25 cellular contexts compared by ENCODE assay signal in the genomic region with DNA sequence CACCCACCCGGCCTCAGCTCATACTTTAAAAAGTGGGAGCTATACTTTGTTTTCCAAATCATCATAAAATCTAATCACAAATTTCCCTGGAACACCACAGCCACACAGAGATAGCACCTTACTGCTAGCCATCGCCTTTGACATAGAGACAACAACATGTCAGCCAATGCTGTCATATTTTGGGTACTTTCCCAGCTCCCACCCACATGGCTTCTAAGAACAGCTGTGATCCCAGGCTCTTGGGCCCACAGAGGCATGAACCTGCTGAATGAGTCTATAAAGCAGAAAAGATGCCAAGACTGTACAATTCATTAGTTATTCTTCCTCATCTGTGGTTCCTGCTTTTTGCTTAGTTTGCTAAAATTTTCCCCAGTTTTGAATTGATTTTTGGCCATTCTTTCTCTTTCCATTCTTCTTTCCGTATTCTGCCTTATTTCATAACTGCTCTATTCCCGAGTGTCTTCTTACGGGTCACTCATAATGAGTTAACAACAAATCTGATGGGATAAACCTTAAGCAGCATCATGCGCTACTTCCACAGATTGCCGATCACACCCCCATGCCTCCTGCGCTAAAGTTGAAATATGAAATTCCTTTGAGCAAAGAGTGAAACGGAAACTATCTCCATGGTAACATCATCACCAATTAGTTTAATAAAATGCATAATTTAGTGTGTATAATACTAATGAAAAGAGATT.
"Had no signal": no experiment of that assay in that cellular context is flagged by ENCODE, and none has a peak within 500 bp of the region (broad histone marks: within the 10 kb centered on the region; RNA-seq: fewer than 3 reads in every experiment).

No MANE protein-coding gene starts in this region.

- H2AFZ ChIP-seq: hepatocyte had no signal

- H3K27ac ChIP-seq: foreskin keratinocyte, hepatocyte, sigmoid colon, tibial artery, upper lobe of right lung had no signal

- H3K4me1 ChIP-seq: foreskin keratinocyte, upper lobe of right lung had no signal

- H3K27me3 ChIP-seq: foreskin keratinocyte, hepatocyte, sigmoid colon, tibial artery, upper lobe of right lung had no signal

- H3K9me3 ChIP-seq: sigmoid colon, tibial artery, upper lobe of right lung had no signal

- ATAC-seq: foreskin keratinocyte; natural killer cell; stimulated activated memory B cell treated with anti-CD40 and anti-IgM and Interleukin-4, amounts not matched to agents 10 μg/mL and 1 μg/mL and 100 μg/mL, for 72 hours; stimulated activated naive CD8-positive, alpha-beta T cell treated with anti-CD3 and anti-CD28 coated beads, Interleukin-15, amount 100 ng/mL, for 72 hours; upper lobe of right lung had no signal

- H3K79me2 ChIP-seq: hepatocyte had no signal

- DNase-seq: activated CD4-positive, alpha-beta memory T cell treated with anti-CD3 and anti-CD28 coated beads for 36 hours; activated CD4-positive, alpha-beta T cell treated with anti-CD3 and anti-CD28 coated beads, Interleukin-2, amount 10 ng/mL, durations not matched to agents 24 days and 14 days; activated CD4-positive, CD25-positive, alpha-beta regulatory T cell treated with anti-CD3 and anti-CD28 coated beads, Interleukin-2, amount 50 U/mL, for 72 hours; activated CD8-positive, alpha-beta memory T cell treated with anti-CD3 and anti-CD28 coated beads, Interleukin-2, amount 50 U/mL, for 48 hours; activated gamma-delta T cell; activated naive CD4-positive, alpha-beta T cell treated with anti-CD3 and anti-CD28 coated beads, Interleukin-2, amount 10 ng/mL, durations not matched to agents 7 days and 5 days; activated naive CD8-positive, alpha-beta T cell treated with anti-CD3 and anti-CD28 coated beads, Interleukin-2, amount 10 ng/mL, durations not matched to agents 7 days and 5 days; activated T-cell treated with anti-CD3 and anti-CD28 coated beads, Interleukin-2, amount 50 U/mL, for 24 hours; amniotic stem cell; central memory CD4-positive, alpha-beta T cell; foreskin keratinocyte; left cardiac atrium; natural killer cell; posterior cingulate gyrus; sigmoid colon; stimulated activated CD4-positive, alpha-beta T cell treated with anti-CD3 and anti-CD28 coated beads, Interleukin-1b, Interleukin-23, amount 100 ng/mL, for 48 hours; stimulated activated CD4-positive, alpha-beta T cell treated with anti-CD3 and anti-CD28 coated beads, Interleukin-4, amount 100 ng/mL, for 4 hours; stimulated activated CD8-positive, alpha-beta memory T cell treated with anti-CD3 and anti-CD28 coated beads, Interleukin-4, amount 100 ng/mL, for 48 hours; stimulated activated naive CD8-positive, alpha-beta T cell treated with anti-CD3 and anti-CD28 coated beads, Interleukin-15, amount 100 ng/mL, for 72 hours; T-helper 2 cell; tibial artery; upper lobe of right lung had no signal

- H3K4me3 ChIP-seq: hepatocyte, sigmoid colon, smooth muscle cell, tibial artery, upper lobe of right lung had no signal

- H3K36me3 ChIP-seq: sigmoid colon, tibial artery, upper lobe of right lung had no signal

- H3K4me2 ChIP-seq: hepatocyte, smooth muscle cell had no signal
